Comparison of ENCODE assay signal across 10 cellular contexts in the genomic region with DNA sequence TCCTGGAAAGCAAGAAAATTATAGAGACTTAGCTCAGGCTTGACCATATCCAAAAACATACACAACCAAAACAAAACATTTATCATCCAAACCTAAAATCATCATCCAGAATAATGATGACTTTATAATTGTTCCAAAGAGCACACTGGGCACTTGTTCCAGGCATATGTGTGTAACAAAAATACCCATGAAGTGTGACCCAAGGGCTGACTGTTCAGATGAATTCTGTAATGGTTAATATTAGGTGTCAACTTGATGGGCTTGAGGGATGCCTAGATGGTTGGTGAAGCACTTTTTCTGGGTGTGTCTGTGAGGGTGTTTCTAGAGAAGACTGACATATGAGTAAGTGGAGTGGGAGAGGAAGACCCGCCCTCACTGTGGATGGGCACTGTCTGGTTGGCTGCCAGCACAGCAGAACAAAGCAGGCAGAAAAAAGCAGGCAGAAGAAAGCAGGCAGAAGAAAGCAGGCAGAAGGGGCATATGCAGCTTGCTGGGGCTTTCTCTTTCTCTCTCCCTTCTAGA. TPM values are rescaled to one million over a fixed set of nuclear protein-coding genes. Genes with fewer than 3 reads are reported as not detected.
DNase-seq lines count a peak whose midpoint lies in the region; ATAC-seq and TF ChIP-seq lines count a peak whose summit lies in the region.
"Had no signal": no experiment of that assay in that cellular context is flagged by ENCODE, and none has a peak within 500 bp of the region (broad histone marks: within the 10 kb centered on the region; RNA-seq: fewer than 3 reads in every experiment).

No MANE protein-coding gene starts in this region.

- H3K27ac Mint-ChIP-seq in WTC11 (peak overlapping the region; percentile 66; the same call in 1 of the 2 replicates), mesothelial cell of epicardium (peak overlapping the region; percentile 14)
- H3K27ac Mint-ChIP-seq in CD4-positive, alpha-beta memory T cell = peak overlapping the region in 1 of 7 donors; percentile 2

- peaks cover 60% of the 10 kb centered on the region for H3K4me1 Mint-ChIP-seq in WTC11
- peaks cover 36% of the 10 kb centered on the region for H3K4me1 Mint-ChIP-seq in mesothelial cell of epicardium
- H3K4me1 Mint-ChIP-seq in CD4-positive, alpha-beta memory T cell = peaks cover 0 to 2% (median 0%) of the 10 kb centered on the region in 4 donors

- H3K9me3 ChIP-seq in CD4-positive, alpha-beta memory T cell (ENCODE audit: control insufficient read depth in 1 of 2, low read length in 2 of 2) = no peaks in the 10 kb centered on the region

- TF ChIP-seq CTCF in WTC11 (IDR thresholded peaks at IDR 0.05) (no peak), mesothelial cell of epicardium (IDR thresholded peaks at IDR 0.05; ENCODE audit: unreplicated experiment) (no peak)

- POLR2A ChIA-PET in WTC11 (lab: Charles Lee) = no interaction called here
- POLR2A ChIA-PET in CD4-positive, alpha-beta memory T cell (lab: Charles Lee; ENCODE audit: partially characterized antibody) = no interaction called here

- H3K27me3 ChIP-seq in CD4-positive, alpha-beta memory T cell (ENCODE audit: insufficient read depth, low read length) = peaks cover 4% of the 10 kb centered on the region

- no peaks in the 10 kb centered on the region for H3K4me1 ChIP-seq in CD4-positive, alpha-beta memory T cell (ENCODE audit: insufficient read depth, low read length)

- ATAC-seq in WTC11 = peak; percentile 82
- no peak for ATAC-seq in HG03342 (IDR thresholded peaks at IDR 0.05; ENCODE audit: unreplicated experiment)
- no peak for ATAC-seq in HG03378 (IDR thresholded peaks at IDR 0.05; ENCODE audit: unreplicated experiment)

- H3K27ac ChIP-seq in CD4-positive, alpha-beta memory T cell (ENCODE audit: low read depth, low read length) = no peak overlapping the region

- H3K4me3 ChIP-seq in CD4-positive, alpha-beta memory T cell (ENCODE audit: low read length in 2 of 2) = no peak overlapping the region

- CTCF ChIA-PET in WTC11 (lab: Charles Lee) = interaction anchor here (0.8 to 1.5 kb wide), 3 partner anchors 14 to 39 kb away, joined by 4 to 8 read pairs (median 6); no protein-coding TSS in a partner anchor
- CTCF ChIA-PET in CD4-positive, alpha-beta memory T cell (lab: Charles Lee; ENCODE audit: partially characterized antibody) = no interaction called here

- intact Hi-C loops in CD4-positive, alpha-beta memory T cell (cut with micrococcal nuclease) = no loop called here

- no peaks in the 10 kb centered on the region for H3K27me3 Mint-ChIP-seq in WTC11 (ENCODE audit: low read depth)
- H3K27me3 Mint-ChIP-seq in mesothelial cell of epicardium (ENCODE audit: low read depth) = no peaks in the 10 kb centered on the region
- H3K27me3 Mint-ChIP-seq in CD4-positive, alpha-beta memory T cell = peaks cover 8 to 19% of the 10 kb centered on the region in 2 donors

- H3K36me3 Mint-ChIP-seq in WTC11 (peaks cover 16% of the 10 kb centered on the region), mesothelial cell of epicardium (no peaks in the 10 kb centered on the region)
- H3K36me3 Mint-ChIP-seq in CD4-positive, alpha-beta memory T cell = no peaks in the 10 kb centered on the region

- peaks cover 30% of the 10 kb centered on the region for H3K9me3 Mint-ChIP-seq in WTC11
- peaks cover 5% of the 10 kb centered on the region for H3K9me3 Mint-ChIP-seq in mesothelial cell of epicardium
- peaks cover 0 to 6% (median 0%) of the 10 kb centered on the region in 8 donors for H3K9me3 Mint-ChIP-seq in CD4-positive, alpha-beta memory T cell

- H3K4me3 Mint-ChIP-seq in WTC11 = no peak overlapping the region
- H3K4me3 Mint-ChIP-seq in mesothelial cell of epicardium = no peak overlapping the region
- H3K4me3 Mint-ChIP-seq in CD4-positive, alpha-beta memory T cell = no peak overlapping the region

- H3K36me3 ChIP-seq in CD4-positive, alpha-beta memory T cell (ENCODE audit: insufficient read depth, low read length) = no peaks in the 10 kb centered on the region

- DNase-seq in DMS 273 treated with DMSO at 0.1 percent for 48 hours (lab: John Stamatoyannopoulos, UW) (peak; percentile 42), NCI-H1092 (lab: John Stamatoyannopoulos, UW) (peak; percentile 43), WTC11 (ENCODE audit: low spot score) (no peak), mesothelial cell of epicardium (ENCODE audit: low spot score in 2 of 2, unreplicated experiment in 2 of 2) (no peak), SIG-M5 (lab: John Stamatoyannopoulos, UW) (no peak)
- no peak for DNase-seq in CD4-positive, alpha-beta memory T cell
- DNase-seq: HCEC 1CT had no signal

TF ChIP-seq in WTC11, 78 proteins besides CTCF, POLR2A, EP300 and RAD21:
- TF ChIP-seq NFYB (CRISPR knock-in tag; conservative IDR thresholded peaks at IDR 0.05; ENCODE audit: low read depth) = no peak
- TF ChIP-seq, protein P1, sequence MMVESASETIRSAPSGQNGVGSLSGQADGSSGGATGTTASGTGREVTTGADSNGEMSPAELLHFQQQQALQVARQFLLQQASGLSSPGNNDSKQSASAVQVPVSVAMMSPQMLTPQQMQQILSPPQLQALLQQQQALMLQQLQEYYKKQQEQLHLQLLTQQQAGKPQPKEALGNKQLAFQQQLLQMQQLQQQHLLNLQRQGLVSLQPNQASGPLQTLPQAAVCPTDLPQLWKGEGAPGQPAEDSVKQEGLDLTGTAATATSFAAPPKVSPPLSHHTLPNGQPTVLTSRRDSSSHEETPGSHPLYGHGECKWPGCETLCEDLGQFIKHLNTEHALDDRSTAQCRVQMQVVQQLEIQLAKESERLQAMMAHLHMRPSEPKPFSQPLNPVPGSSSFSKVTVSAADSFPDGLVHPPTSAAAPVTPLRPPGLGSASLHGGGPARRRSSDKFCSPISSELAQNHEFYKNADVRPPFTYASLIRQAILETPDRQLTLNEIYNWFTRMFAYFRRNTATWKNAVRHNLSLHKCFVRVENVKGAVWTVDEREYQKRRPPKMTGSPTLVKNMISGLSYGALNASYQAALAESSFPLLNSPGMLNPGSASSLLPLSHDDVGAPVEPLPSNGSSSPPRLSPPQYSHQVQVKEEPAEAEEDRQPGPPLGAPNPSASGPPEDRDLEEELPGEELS (CRISPR knock-in tag; IDR thresholded peaks at IDR 0.05) = no peak
- TF ChIP-seq, protein P2, sequence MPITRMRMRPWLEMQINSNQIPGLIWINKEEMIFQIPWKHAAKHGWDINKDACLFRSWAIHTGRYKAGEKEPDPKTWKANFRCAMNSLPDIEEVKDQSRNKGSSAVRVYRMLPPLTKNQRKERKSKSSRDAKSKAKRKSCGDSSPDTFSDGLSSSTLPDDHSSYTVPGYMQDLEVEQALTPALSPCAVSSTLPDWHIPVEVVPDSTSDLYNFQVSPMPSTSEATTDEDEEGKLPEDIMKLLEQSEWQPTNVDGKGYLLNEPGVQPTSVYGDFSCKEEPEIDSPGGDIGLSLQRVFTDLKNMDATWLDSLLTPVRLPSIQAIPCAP (CRISPR knock-in tag; IDR thresholded peaks at IDR 0.05) = no peak
- TF ChIP-seq PRRX2 (CRISPR knock-in tag; IDR thresholded peaks at IDR 0.05) = no peak

RNA-seq across cellular contexts. Expression of a gene that starts 43.1 kb away (rescaled TPM):
- total RNA-seq in WTC11 (2021) (0.13 to 0.44 TPM (median 0.32 TPM) in 3 replicates), mesothelial cell of epicardium (not detected in 3 replicates)
- 100 to 1,000 TPM; 305 to 316 TPM for total RNA-seq in CD4-positive, alpha-beta memory T cell
- 100 to 1,000 TPM; 409 to 471 TPM for polyA plus RNA-seq in CD4-positive, alpha-beta memory T cell
- total RNA-seq: dermis microvascular lymphatic vessel endothelial cell had no signal

RNA-seq across cellular contexts. Expression of a gene that starts 43.6 kb away (rescaled TPM):
- total RNA-seq in WTC11 (2021) = 31.7 to 32.4 TPM (median 32.1 TPM) in 3 replicates
- total RNA-seq in mesothelial cell of epicardium = 59.2 to 60.1 TPM (median 59.4 TPM) in 3 replicates
- under 1 TPM in 1 of 2 experiments, not detected in 1; 0.06 TPM for total RNA-seq in CD4-positive, alpha-beta memory T cell
- not detected for polyA plus RNA-seq in CD4-positive, alpha-beta memory T cell

Comparison
In these comparisons a context has a peak if more than half of its experiments do, and no peak if none do; other contexts are left out.
1. DNase-seq: peak in DMS 273 treated with DMSO at 0.1 percent for 48 hours (single experiment) and NCI-H1092 (single experiment); none in WTC11 (single experiment), mesothelial cell of epicardium (0 of 2), CD4-positive, alpha-beta memory T cell (0 of 5) and SIG-M5 (single experiment).
2. RNA of a gene that starts 43.1 kb away (total RNA-seq): 305 to 316 TPM in CD4-positive, alpha-beta memory T cell; 0.13 to 0.44 TPM in WTC11 and not detected in mesothelial cell of epicardium; every median in the first group is over 100 times any median in the second.
3. RNA of a gene that starts 43.6 kb away (total RNA-seq): 59.2 to 60.1 TPM in mesothelial cell of epicardium and 31.7 to 32.4 TPM in WTC11; 0.06 TPM in CD4-positive, alpha-beta memory T cell; every median in the first group is over 10 times any median in the second.